10 cellular contexts compared by ENCODE assay signal in genomic region chr19:3409346-3410064, GRCh38. TPM values are rescaled to one million over a fixed set of nuclear protein-coding genes. Genes with fewer than 3 reads are reported as not detected.
A peak's percentile ranks its signal among the peaks of the same experiment; 100 is the strongest.
DNase-seq lines count a peak whose midpoint lies in the region; ATAC-seq and TF ChIP-seq lines count a peak whose summit lies in the region.
"Had no signal": no experiment of that assay in that cellular context is flagged by ENCODE, and none has a peak within 500 bp of the region (broad histone marks: within the 10 kb centered on the region; RNA-seq: fewer than 3 reads in every experiment).

No MANE protein-coding gene starts in this region.

- H3K4me3 ChIP-seq in AG10803 (ENCODE audit: low read length) (no peak overlapping the region), Peyer's patch (peak overlapping the region in 1 of 4 donors; percentile 20), heart right ventricle (peak overlapping the region in 9 of 10 donors; percentile 23 to 46 (median 34)), psoas muscle (peak overlapping the region; percentile 54)

- peak; percentile 21 for DNase-seq in AG10803 (ENCODE audit: low read depth)
- no peak for DNase-seq in Peyer's patch
- DNase-seq in heart right ventricle: peak; percentile 71 to 76
- DNase-seq in psoas muscle: peak; percentile 91 to 97
- DNase-seq in HCEC 1CT: no peak
- no peak for DNase-seq in UCSD-AML1 (lab: John Stamatoyannopoulos, UW; ENCODE audit: unreplicated experiment)
- DNase-seq in pons (ENCODE audit: low spot score): no peak
- DNase-seq: RPMI8226 had no signal

- TF ChIP-seq CTCF in AG10803 (conservative IDR thresholded peaks at IDR 0.05; ENCODE audit: low read length): no peak
- no peak for TF ChIP-seq CTCF in Peyer's patch (IDR thresholded peaks at IDR 0.05)
- TF ChIP-seq CTCF in heart right ventricle (IDR thresholded peaks at IDR 0.05): no peak
- no peak for TF ChIP-seq CTCF in psoas muscle (IDR thresholded peaks at IDR 0.05)

- no peaks in the 10 kb centered on the region for H3K9me3 ChIP-seq in Peyer's patch
- no peaks in the 10 kb centered on the region for H3K9me3 ChIP-seq in heart right ventricle
- H3K9me3 ChIP-seq in psoas muscle: no peaks in the 10 kb centered on the region

- H3K36me3 ChIP-seq in Peyer's patch (no peaks in the 10 kb centered on the region), heart right ventricle (peaks cover 0 to 40% (median 0%) of the 10 kb centered on the region in 9 donors), psoas muscle (ENCODE audit: insufficient read depth in 1 of 2, low read depth in 1 of 2) (no peaks in the 10 kb centered on the region)

- no peaks in the 10 kb centered on the region for H3K27me3 ChIP-seq in Peyer's patch
- H3K27me3 ChIP-seq in heart right ventricle: no peaks in the 10 kb centered on the region
- no peaks in the 10 kb centered on the region for H3K27me3 ChIP-seq in psoas muscle (ENCODE audit: insufficient read depth in 3 of 3, low read length in 2 of 3)

- intact Hi-C loops in heart right ventricle (cut with DNase I) (loop anchor here in 2 of 10 donors (2.0 to 5.0 kb wide), 3 partner anchors 19 to 49 kb away; partner anchors contain the start of gene NFIC (in 1 of the 2)), psoas muscle (cut with DNase I) (loop anchor here in 1 of 2 donors (5.0 kb wide), 1 partner anchor 42 kb away; the partner anchor contains the start of gene NFIC)

- ATAC-seq in heart right ventricle (peak; percentile 2 to 78 (median 65)), psoas muscle (peak; percentile 65 to 82 (median 72)), HG02763 (IDR thresholded peaks at IDR 0.05; ENCODE audit: unreplicated experiment) (no peak)
- ATAC-seq: activated naive CD4-positive, alpha-beta T cell treated with anti-CD3 and anti-CD28 coated beads, Interleukin-2, amount 50 U/mL, for 72 hours had no signal

- H3K27ac ChIP-seq in Peyer's patch: peak overlapping the region in 3 of 4 donors; percentile 47 to 99 (median 49)
- H3K27ac ChIP-seq in heart right ventricle: peak overlapping the region; percentile 86 to 100 (median 98)
- H3K27ac ChIP-seq in psoas muscle: peak overlapping the region; percentile 100

- TF ChIP-seq POLR2A in Peyer's patch (IDR thresholded peaks at IDR 0.05): no peak

- WGBS in heart right ventricle, 2 donors: 32% methylated on average over 30 of the region's 30 CpGs
- WGBS in psoas muscle, 3 donors: 18 to 31% (median 18%) methylated on average over 30 of the region's 30 CpGs

- H3K4me1 ChIP-seq in Peyer's patch (peaks cover 0 to 6% (median 0%) of the 10 kb centered on the region in 4 donors), heart right ventricle (peaks cover 24 to 66% (median 46%) of the 10 kb centered on the region in 9 donors), psoas muscle (peaks cover 38% of the 10 kb centered on the region)

RNA-seq across cellular contexts. Expression of gene NFIC, which starts 43.1 kb away (rescaled TPM):
- 100 to 1,000 TPM in 1 of 4 donors, 10 to 100 TPM in 3; 34.7 to 191 (median 64.9) TPM for total RNA-seq in Peyer's patch
- 100 to 1,000 TPM; 132 to 217 (median 161) TPM for total RNA-seq in heart right ventricle
- polyA plus RNA-seq in heart right ventricle: 100 to 1,000 TPM in 1 of 2 donors, 10 to 100 TPM in 1; 52.3 to 147 TPM
- 100 to 1,000 TPM; 209 to 439 (median 325) TPM for total RNA-seq in psoas muscle
- 100 to 1,000 TPM in 2 of 3 donors, 10 to 100 TPM in 1; 100.0 to 270 (median 165) TPM for polyA plus RNA-seq in psoas muscle

Comparison
In these comparisons a context has a peak if more than half of its experiments do, and no peak if none do; other contexts are left out.
1. DNase-seq: peak in AG10803 (single experiment), heart right ventricle (2 of 2) and psoas muscle (2 of 2); none in Peyer's patch (0 of 3), HCEC 1CT (single experiment), UCSD-AML1 (single experiment) and pons (single experiment).
2. H3K27ac ChIP-seq: peak in every context shown above with its lines; median percentile 100 in psoas muscle; 98 in heart right ventricle; 49 in Peyer's patch.